21 cellular contexts compared by ENCODE assay signal in genomic region chr3:52430416-52430810, GRCh38. TPM values are rescaled to one million over a fixed set of nuclear protein-coding genes. Genes with fewer than 3 reads are reported as not detected.
A peak's percentile ranks its signal among the peaks of the same experiment; 100 is the strongest.
DNase-seq lines count a peak whose midpoint lies in the region; ATAC-seq and TF ChIP-seq lines count a peak whose summit lies in the region.
"Had no signal": no experiment of that assay in that cellular context is flagged by ENCODE, and none has a peak within 500 bp of the region (broad histone marks: within the 10 kb centered on the region; RNA-seq: fewer than 3 reads in every experiment).

No MANE protein-coding gene starts in this region.

- ATAC-seq in lung (ENCODE audit: insufficient read depth, low FRiP score): no peak
- ATAC-seq: Panc1 had no signal

- intact Hi-C loops in spleen (cut with DNase I; ENCODE audit: low total_unique reads): no loop called here

- 73 to 76% methylated on average over 9 of the region's 9 CpGs for WGBS in lung, 2 donors
- WGBS in spleen, 5 donors: 91 to 96% (median 95%) methylated on average over 9 of the region's 9 CpGs

- peak; percentile 19 for DNase-seq in activated effector memory CD4-positive, alpha-beta T cell treated with anti-CD3 and anti-CD28 coated beads, Interleukin-2, amount 50 U/mL, for 16 hours
- no peak for DNase-seq in activated effector memory CD4-positive, alpha-beta T cell treated with Interleukin-2 at 50 U/mL for 16 hours
- DNase-seq in endothelial cell (ENCODE audit: low spot score): no peak
- no peak for DNase-seq in lung (ENCODE audit: low spot score)
- DNase-seq in spleen: peak; percentile 28
- DNase-seq in NCI-H524 (lab: John Stamatoyannopoulos, UW): no peak
- no peak for DNase-seq in NCI-H2227 treated with DMSO at 0.1 percent for 48 hours (lab: John Stamatoyannopoulos, UW)
- DNase-seq in germinal center (ENCODE audit: low spot score): no peak
- DNase-seq: 8988T, Calu3, Karpas-422, MG63, NCI-H1092, NCI-H2081 treated with DMSO at 0.1 percent for 48 hours, NCI-H510A treated with DMSO at 0.1 percent for 48 hours, SHP77 had no signal

- no peak overlapping the region for H3K4me3 Mint-ChIP-seq in endothelial cell (ENCODE audit: unreplicated experiment)
- H3K4me3 Mint-ChIP-seq: CD4-positive, alpha-beta memory T cell had no signal

- H3K27ac ChIP-seq in lung (ENCODE audit: low read depth in 1 of 2, low read length in 1 of 2): peak overlapping the region; percentile 26 to 43
- no peak overlapping the region for H3K27ac ChIP-seq in spleen

- peaks cover 6 to 19% of the 10 kb centered on the region in 2 donors for H3K4me1 ChIP-seq in lung (ENCODE audit: control insufficient read depth in 2 of 2, insufficient read depth in 2 of 2, low read length in 2 of 2)
- H3K4me1 ChIP-seq in spleen: peaks cover 0 to 35% (median 13%) of the 10 kb centered on the region in 6 donors
- H3K4me1 ChIP-seq: HAP-1 had no signal

- no peaks in the 10 kb centered on the region for H3K27me3 ChIP-seq in lung (ENCODE audit: control insufficient read depth, insufficient read depth)
- no peaks in the 10 kb centered on the region for H3K27me3 ChIP-seq in spleen (replicated peaks in 1 of 7)
- H3K27me3 ChIP-seq: MG63 had no signal

- H3K27ac Mint-ChIP-seq in endothelial cell (ENCODE audit: unreplicated experiment): peak overlapping the region; percentile 100
- H3K27ac Mint-ChIP-seq: CD4-positive, alpha-beta memory T cell had no signal

- no peaks in the 10 kb centered on the region for H3K9me3 Mint-ChIP-seq in endothelial cell (ENCODE audit: unreplicated experiment)
- H3K9me3 Mint-ChIP-seq: CD4-positive, alpha-beta memory T cell had no signal

- peaks cover 26% of the 10 kb centered on the region for H3K36me3 Mint-ChIP-seq in endothelial cell (ENCODE audit: low read depth, unreplicated experiment)
- H3K36me3 Mint-ChIP-seq: CD4-positive, alpha-beta memory T cell had no signal

- peaks cover 12% of the 10 kb centered on the region for H3K27me3 Mint-ChIP-seq in endothelial cell (ENCODE audit: unreplicated experiment)
- H3K27me3 Mint-ChIP-seq: CD4-positive, alpha-beta memory T cell had no signal

- H3K9me3 ChIP-seq in lung (ENCODE audit: control insufficient read depth in 2 of 2, insufficient read depth in 1 of 2, low read length in 1 of 2): no peaks in the 10 kb centered on the region
- no peaks in the 10 kb centered on the region for H3K9me3 ChIP-seq in spleen
- H3K9me3 ChIP-seq: HAP-1, MG63 had no signal

- H3K4me3 ChIP-seq in lung (no peak overlapping the region), spleen (no peak overlapping the region)
- H3K4me3 ChIP-seq: HAP-1, MG63 had no signal

- H3K4me1 Mint-ChIP-seq in endothelial cell (ENCODE audit: unreplicated experiment): peaks cover 73% of the 10 kb centered on the region

- TF ChIP-seq CTCF in endothelial cell (IDR thresholded peaks at IDR 0.05; ENCODE audit: unreplicated experiment) (no peak), lung (IDR thresholded peaks at IDR 0.05; ENCODE audit: control extremely low read depth, extremely low read depth) (no peak), spleen (IDR thresholded peaks at IDR 0.05 in 8 of 11, conservative IDR thresholded peaks at IDR 0.05 in 3 of 11) (no peak)

- no peak for TF ChIP-seq POLR2A in spleen (IDR thresholded peaks at IDR 0.05)

- H3K36me3 ChIP-seq in lung (ENCODE audit: control insufficient read depth in 2 of 2, insufficient read depth in 2 of 2, low read length in 2 of 2) (no peaks in the 10 kb centered on the region), spleen (no peaks in the 10 kb centered on the region)
- H3K36me3 ChIP-seq: HAP-1, MG63 had no signal

RNA-seq across cellular contexts. Expression of gene SEMA3G, which starts 14.5 kb away (rescaled TPM):
- total RNA-seq in endothelial cell (ENCODE audit: unreplicated experiment) (175 TPM), lung (10 to 100 TPM; 10.6 to 30.8 TPM), spleen (10 to 100 TPM in 5 of 7 donors, 1 to 10 TPM in 2; 7.9 to 20.2 (median 10.8) TPM)
- polyA plus RNA-seq in lung (10 to 100 TPM in 1 of 2 donors, 1 to 10 TPM in 1; 5.1 to 19.1 TPM), spleen (1 to 10 TPM; 1.0 to 7.8 (median 3.5) TPM)
- total RNA-seq: IMR-90 had no signal
- polyA plus RNA-seq: BJ had no signal

RNA-seq across cellular contexts. Expression of gene PHF7, which starts 20.0 kb away (rescaled TPM):
- total RNA-seq in endothelial cell (ENCODE audit: unreplicated experiment) (15.9 TPM), lung (1 to 10 TPM; 6.5 to 7.1 TPM), spleen (10 to 100 TPM in 1 of 7 donors, 1 to 10 TPM in 6; 4.4 to 14.2 (median 8.6) TPM)
- polyA plus RNA-seq in lung (1 to 10 TPM; 3.9 to 5.4 TPM), spleen (1 to 10 TPM; 4.6 to 7.3 (median 4.8) TPM)

RNA-seq across cellular contexts. Expression of gene BAP1, which starts 20.6 kb away (rescaled TPM):
- total RNA-seq in endothelial cell (ENCODE audit: unreplicated experiment) (118 TPM), lung (10 to 100 TPM; 39.9 to 76.4 TPM), spleen (10 to 100 TPM; 68.1 to 82.8 (median 72.8) TPM)
- polyA plus RNA-seq in lung (10 to 100 TPM; 57.0 to 57.4 TPM), spleen (10 to 100 TPM; 44.4 to 73.7 (median 72.8) TPM)

RNA-seq across cellular contexts. Expression of gene TNNC1, which starts 23.4 kb away (rescaled TPM):
- total RNA-seq in endothelial cell (ENCODE audit: unreplicated experiment) (0.67 TPM), lung (10 to 100 TPM; 31.3 to 35.6 TPM), spleen (1 to 10 TPM in 6 of 7 donors, under 1 TPM in 1; 0.74 to 2.2 (median 1.6) TPM)
- polyA plus RNA-seq in lung (100 to 1,000 TPM in 1 of 2 donors, 10 to 100 TPM in 1; 17.3 to 250 TPM), spleen (1 to 10 TPM; 2.2 to 5.8 (median 4.4) TPM)

RNA-seq across cellular contexts. Expression of gene NISCH, which starts 25.0 kb away (rescaled TPM):
- total RNA-seq in endothelial cell (ENCODE audit: unreplicated experiment) (261 TPM), lung (100 to 1,000 TPM in 1 of 2 donors, 10 to 100 TPM in 1; 80.0 to 127 TPM), spleen (10 to 100 TPM; 72.5 to 92.7 (median 86.2) TPM)
- polyA plus RNA-seq in lung (10 to 100 TPM; 37.8 to 47.3 TPM), spleen (10 to 100 TPM; 18.9 to 45.1 (median 41.7) TPM)

Comparison
In these comparisons a context has a peak if more than half of its experiments do, and no peak if none do; other contexts are left out.
1. DNase-seq: peak in activated effector memory CD4-positive, alpha-beta T cell treated with anti-CD3 and anti-CD28 coated beads, Interleukin-2, amount 50 U/mL, for 16 hours (single experiment) and spleen (single experiment); none in activated effector memory CD4-positive, alpha-beta T cell treated with Interleukin-2 at 50 U/mL for 16 hours (single experiment), endothelial cell (single experiment), lung (single experiment), NCI-H524 (0 of 2), NCI-H2227 treated with DMSO at 0.1 percent for 48 hours (single experiment) and germinal center (single experiment).
2. H3K27ac ChIP-seq: peak in lung (2 of 2); none in spleen (0 of 8).